ENCODE assay signal across 11 cellular contexts in the genomic region with DNA sequence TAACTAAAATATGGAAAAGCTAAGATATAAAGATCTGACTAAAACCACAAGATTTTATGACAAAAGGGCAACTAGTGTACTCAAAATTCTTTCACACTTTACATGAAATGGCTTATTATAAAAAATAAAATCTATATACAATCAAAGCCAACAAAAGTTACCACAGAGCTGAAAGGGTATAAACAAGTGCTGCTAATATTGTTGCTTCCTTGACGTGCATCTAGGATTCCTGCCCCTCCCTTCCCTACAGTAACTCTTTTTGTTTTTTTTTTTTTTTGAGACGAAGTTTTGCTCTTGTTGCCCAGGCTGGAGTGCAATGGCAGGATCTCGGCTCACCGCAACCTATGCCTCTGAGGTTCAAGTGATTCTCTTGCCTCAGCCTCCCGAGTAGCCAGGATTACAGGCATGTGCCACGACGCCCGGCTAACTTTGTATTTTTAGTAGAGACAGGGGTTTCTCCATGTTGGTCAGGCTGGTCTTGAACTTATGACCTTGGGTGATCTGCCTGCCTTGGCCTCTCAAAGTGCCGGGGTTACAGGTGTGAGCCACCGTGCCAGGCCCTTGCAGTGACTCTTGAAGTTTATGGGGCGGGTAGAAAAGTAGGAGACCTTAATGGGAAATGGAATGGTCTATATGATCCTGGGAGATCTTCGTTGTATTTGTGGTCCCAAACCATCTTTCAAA. TPM values are rescaled to one million over a fixed set of nuclear protein-coding genes. Genes with fewer than 3 reads are reported as not detected.
DNase-seq lines count a peak whose midpoint lies in the region; ATAC-seq and TF ChIP-seq lines count a peak whose summit lies in the region.
"Had no signal": no experiment of that assay in that cellular context is flagged by ENCODE, and none has a peak within 500 bp of the region (broad histone marks: within the 10 kb centered on the region; RNA-seq: fewer than 3 reads in every experiment).

No MANE protein-coding gene starts in this region.

- no peak for DNase-seq in activated T-cell treated with anti-CD3 and anti-CD28 coated beads, Interleukin-2, amount 50 U/mL, for 24 hours
- no peak for DNase-seq in activated T-cell treated with anti-CD3 and anti-CD28 coated beads, Interleukin-2, amount 50 U/mL, for 1 hour
- no peak for DNase-seq in activated CD8-positive, alpha-beta T cell treated with anti-CD3 and anti-CD28 coated beads, Interleukin-2, amount 10 ng/mL, durations not matched to agents 7 days and 5 days
- no peak for DNase-seq in hepatocyte (ENCODE audit: low spot score)
- DNase-seq in stimulated activated naive CD8-positive, alpha-beta T cell treated with anti-CD3 and anti-CD28 coated beads, Interleukin-15, amount 100 ng/mL, for 72 hours: no peak
- no peak for DNase-seq in mucosa of gallbladder (ENCODE audit: low spot score)
- no peak for DNase-seq in NCI-H1048 (lab: John Stamatoyannopoulos, UW)
- no peak for DNase-seq in HUDEP-2 (lab: John Stamatoyannopoulos, UW; ENCODE audit: unreplicated experiment in 76 of 76)
- DNase-seq: central memory CD4-positive, alpha-beta T cell had no signal

- no peaks in the 10 kb centered on the region for H3K9me3 ChIP-seq in hepatocyte (ENCODE audit: low read depth)
- H3K9me3 ChIP-seq: prostate gland had no signal

- H3K36me3 ChIP-seq in hepatocyte (replicated peaks; ENCODE audit: insufficient read depth, low read depth): no peaks in the 10 kb centered on the region
- H3K36me3 ChIP-seq: prostate gland had no signal

- peaks cover 89% of the 10 kb centered on the region for H3K79me2 ChIP-seq in hepatocyte

- WGBS in hepatocyte (ENCODE audit: low lambda C conversion rate, missing lambda C conversion rate): 84% methylated on average over 12 of the region's 12 CpGs

- H3K36me3 Mint-ChIP-seq in activated T-cell treated with anti-CD3 and anti-CD28 coated beads, Interleukin-2, amount 50 U/mL, for 24 hours (ENCODE audit: low read depth): peaks cover 79% of the 10 kb centered on the region
- H3K36me3 Mint-ChIP-seq in activated CD8-positive, alpha-beta T cell treated with anti-CD3 and anti-CD28 coated beads, Interleukin-2, amount 10 ng/mL, durations not matched to agents 7 days and 5 days (ENCODE audit: low read depth): peaks cover 50% of the 10 kb centered on the region

- H3K9me2 ChIP-seq in hepatocyte (replicated peaks; ENCODE audit: insufficient read depth): no peaks in the 10 kb centered on the region

- no peak for TF ChIP-seq CTCF in hepatocyte (IDR thresholded peaks at IDR 0.05; ENCODE audit: poor library complexity)

- H2AFZ ChIP-seq in hepatocyte: no peak overlapping the region

- no peaks in the 10 kb centered on the region for H3K9me3 Mint-ChIP-seq in activated T-cell treated with anti-CD3 and anti-CD28 coated beads, Interleukin-2, amount 50 U/mL, for 24 hours
- no peaks in the 10 kb centered on the region for H3K9me3 Mint-ChIP-seq in activated CD8-positive, alpha-beta T cell treated with anti-CD3 and anti-CD28 coated beads, Interleukin-2, amount 10 ng/mL, durations not matched to agents 7 days and 5 days (ENCODE audit: insufficient read depth)
- no peaks in the 10 kb centered on the region for H3K9me3 Mint-ChIP-seq in stimulated activated naive CD8-positive, alpha-beta T cell treated with anti-CD3 and anti-CD28 coated beads, Interleukin-15, amount 100 ng/mL, for 72 hours

- H3K27ac ChIP-seq in hepatocyte: peak overlapping the region; percentile 66
- H3K27ac ChIP-seq: prostate gland had no signal

- H3K4me1 Mint-ChIP-seq in activated T-cell treated with anti-CD3 and anti-CD28 coated beads, Interleukin-2, amount 50 U/mL, for 24 hours (ENCODE audit: low read depth): peaks cover 57% of the 10 kb centered on the region
- H3K4me1 Mint-ChIP-seq in activated CD8-positive, alpha-beta T cell treated with anti-CD3 and anti-CD28 coated beads, Interleukin-2, amount 10 ng/mL, durations not matched to agents 7 days and 5 days (ENCODE audit: low read depth): peaks cover 49% of the 10 kb centered on the region
- H3K4me1 Mint-ChIP-seq in stimulated activated naive CD8-positive, alpha-beta T cell treated with anti-CD3 and anti-CD28 coated beads, Interleukin-15, amount 100 ng/mL, for 72 hours: peaks cover 58% of the 10 kb centered on the region

- H3K4me1 ChIP-seq in hepatocyte (ENCODE audit: insufficient read depth): peaks cover 20% of the 10 kb centered on the region
- H3K4me1 ChIP-seq: prostate gland had no signal

- H3K4me3 Mint-ChIP-seq in activated T-cell treated with anti-CD3 and anti-CD28 coated beads, Interleukin-2, amount 50 U/mL, for 24 hours: peak overlapping the region; percentile 46
- no peak overlapping the region for H3K4me3 Mint-ChIP-seq in activated CD8-positive, alpha-beta T cell treated with anti-CD3 and anti-CD28 coated beads, Interleukin-2, amount 10 ng/mL, durations not matched to agents 7 days and 5 days
- H3K4me3 Mint-ChIP-seq in stimulated activated naive CD8-positive, alpha-beta T cell treated with anti-CD3 and anti-CD28 coated beads, Interleukin-15, amount 100 ng/mL, for 72 hours: peak overlapping the region; percentile 54 to 62

- peaks cover 88% of the 10 kb centered on the region for H4K20me1 ChIP-seq in hepatocyte (ENCODE audit: insufficient read depth, poor library complexity, severe bottlenecking)

- H3K4me3 ChIP-seq in hepatocyte: no peak overlapping the region
- H3K4me3 ChIP-seq: prostate gland had no signal

- peak overlapping the region; percentile 20 for H3K4me2 ChIP-seq in hepatocyte

- ATAC-seq in activated CD8-positive, alpha-beta T cell treated with anti-CD3 and anti-CD28 coated beads, Interleukin-2, amount 10 ng/mL, durations not matched to agents 7 days and 5 days: no peak
- ATAC-seq in stimulated activated naive CD8-positive, alpha-beta T cell treated with anti-CD3 and anti-CD28 coated beads, Interleukin-15, amount 100 ng/mL, for 72 hours: no peak

- peak overlapping the region; percentile 99 for H3K27ac Mint-ChIP-seq in activated T-cell treated with anti-CD3 and anti-CD28 coated beads, Interleukin-2, amount 50 U/mL, for 24 hours
- peak overlapping the region; percentile 63 for H3K27ac Mint-ChIP-seq in activated CD8-positive, alpha-beta T cell treated with anti-CD3 and anti-CD28 coated beads, Interleukin-2, amount 10 ng/mL, durations not matched to agents 7 days and 5 days
- peak overlapping the region; percentile 47 to 90 for H3K27ac Mint-ChIP-seq in stimulated activated naive CD8-positive, alpha-beta T cell treated with anti-CD3 and anti-CD28 coated beads, Interleukin-15, amount 100 ng/mL, for 72 hours

- POLR2A ChIA-PET in activated CD8-positive, alpha-beta T cell treated with anti-CD3 and anti-CD28 coated beads, Interleukin-2, amount 10 ng/mL, durations not matched to agents 7 days and 5 days (lab: Charles Lee): no interaction called here

- H3K27me3 ChIP-seq in hepatocyte: no peaks in the 10 kb centered on the region

- no peaks in the 10 kb centered on the region for H3K27me3 Mint-ChIP-seq in activated T-cell treated with anti-CD3 and anti-CD28 coated beads, Interleukin-2, amount 50 U/mL, for 24 hours
- no peaks in the 10 kb centered on the region for H3K27me3 Mint-ChIP-seq in activated CD8-positive, alpha-beta T cell treated with anti-CD3 and anti-CD28 coated beads, Interleukin-2, amount 10 ng/mL, durations not matched to agents 7 days and 5 days (ENCODE audit: low read depth)
- H3K27me3 Mint-ChIP-seq in stimulated activated naive CD8-positive, alpha-beta T cell treated with anti-CD3 and anti-CD28 coated beads, Interleukin-15, amount 100 ng/mL, for 72 hours: no peaks in the 10 kb centered on the region

- CTCF ChIA-PET in activated CD8-positive, alpha-beta T cell treated with anti-CD3 and anti-CD28 coated beads, Interleukin-2, amount 10 ng/mL, durations not matched to agents 7 days and 5 days (lab: Charles Lee): interaction anchor here (1.0 kb wide), 1 partner anchor 25 kb away, joined by 5 read pairs; no protein-coding TSS in a partner anchor

RNA-seq across cellular contexts. Expression of a gene that starts 4.5 kb away (rescaled TPM):
- 100 to 1,000 TPM; 122 to 124 TPM for total RNA-seq in activated CD8-positive, alpha-beta T cell treated with anti-CD3 and anti-CD28 coated beads, Interleukin-2, amount 10 ng/mL, durations not matched to agents 7 days and 5 days
- total RNA-seq in hepatocyte (42.2 and 53.2 TPM in 2 replicates), mucosa of gallbladder (78.0 TPM)
- 71.4 and 84.7 TPM in 2 replicates for polyA plus RNA-seq in hepatocyte

RNA-seq across cellular contexts. Expression of a gene that starts 53.5 kb away (rescaled TPM):
- total RNA-seq in activated CD8-positive, alpha-beta T cell treated with anti-CD3 and anti-CD28 coated beads, Interleukin-2, amount 10 ng/mL, durations not matched to agents 7 days and 5 days: not detected
- 8.2 and 10.7 TPM in 2 replicates for total RNA-seq in hepatocyte
- 8.3 and 11.0 TPM in 2 replicates for polyA plus RNA-seq in hepatocyte
- total RNA-seq in mucosa of gallbladder: 8.5 TPM
- total RNA-seq: SK-MEL-5 had no signal

RNA-seq across cellular contexts. Expression of a gene that starts 53.6 kb away (rescaled TPM):
- 10 to 100 TPM; 23.5 to 26.4 TPM for total RNA-seq in activated CD8-positive, alpha-beta T cell treated with anti-CD3 and anti-CD28 coated beads, Interleukin-2, amount 10 ng/mL, durations not matched to agents 7 days and 5 days
- total RNA-seq in hepatocyte: 10.8 and 14.2 TPM in 2 replicates
- 32.6 and 35.2 TPM in 2 replicates for polyA plus RNA-seq in hepatocyte
- total RNA-seq in mucosa of gallbladder: 17.4 TPM

RNA-seq across cellular contexts. Expression of a gene that starts 59.2 kb away (rescaled TPM):
- total RNA-seq in activated CD8-positive, alpha-beta T cell treated with anti-CD3 and anti-CD28 coated beads, Interleukin-2, amount 10 ng/mL, durations not matched to agents 7 days and 5 days: under 1 TPM in 1 of 2 experiments, not detected in 1; 0.13 TPM
- 29.6 and 34.3 TPM in 2 replicates for total RNA-seq in hepatocyte
- polyA plus RNA-seq in hepatocyte: 29.9 and 38.7 TPM in 2 replicates
- total RNA-seq in mucosa of gallbladder: 17.7 TPM
